ENCODE assay signal across 8 cellular contexts in the genomic region with DNA sequence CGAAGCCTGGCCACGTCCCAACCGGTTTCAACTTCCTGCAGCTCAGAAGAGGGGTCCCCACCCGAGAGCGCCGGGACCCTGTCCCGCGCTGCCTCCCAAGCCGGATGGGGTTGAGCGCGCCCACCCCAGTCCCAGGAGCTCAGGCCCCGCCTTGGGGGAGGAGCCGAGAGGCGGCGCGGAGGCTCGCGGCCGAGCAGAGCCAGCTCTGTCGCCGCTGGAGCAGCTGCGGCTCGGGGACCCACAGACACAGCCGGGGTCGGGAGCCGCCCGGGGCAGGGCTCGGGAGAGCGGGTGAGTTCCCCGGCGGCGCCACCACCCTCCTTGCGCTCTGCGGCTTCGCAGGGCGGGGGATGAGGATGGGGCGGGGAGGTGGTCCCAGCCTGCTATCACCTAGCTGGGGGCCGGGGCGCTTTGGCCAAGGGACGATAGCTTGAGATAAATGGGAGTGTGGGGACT. TPM values are rescaled to one million over a fixed set of nuclear protein-coding genes. Genes with fewer than 3 reads are reported as not detected.
DNase-seq lines count a peak whose midpoint lies in the region; ATAC-seq and TF ChIP-seq lines count a peak whose summit lies in the region.

A gene (plus strand): TSS at position 196 of the 456 bp plus-strand sequence. CDS start 30,229 bp downstream, outside the sequence.

- H4K20me1 ChIP-seq in OCI-LY1 (ENCODE audit: insufficient read depth, low read length): no peaks in the 10 kb centered on the region

- intact Hi-C loops in activated T-helper 1 cell treated with anti-CD3 and anti-CD28 coated beads, Interleukin-12 subunit alpha, Interleukin-12 subunit beta, Interleukin-2, Interleukin-4 antibody, amounts not matched to agents 30 ng/mL and 10 ng/mL and 1 ng/mL, durations not matched to agents 14 hours and 24 hours and 36 hours (cut with micrococcal nuclease): loop anchor here (1.0 to 10.0 kb wide), 4 partner anchors 57 to 219 kb away; a partner anchor contains a TSS

- no peaks in the 10 kb centered on the region for H3K9me2 ChIP-seq in OCI-LY1 (ENCODE audit: low read depth, low read length)

- H3K9me3 ChIP-seq in OCI-LY1 (ENCODE audit: low read length) (no peaks in the 10 kb centered on the region), gastroesophageal sphincter (no peaks in the 10 kb centered on the region)

- H3K4me3 ChIP-seq in OCI-LY1 (ENCODE audit: low read depth, low read length, poor library complexity, severe bottlenecking) (peak within 1 kb of the TSS; percentile 97), gastroesophageal sphincter (peak within 1 kb of the TSS; percentile 39 to 61)

- peaks cover 42% of the 10 kb centered on the region for H3K79me2 ChIP-seq in OCI-LY1 (ENCODE audit: insufficient read depth, low read length)

- ATAC-seq in GM18505 (IDR thresholded peaks at IDR 0.05; ENCODE audit: unreplicated experiment) (peak; percentile 47), HG02870 (IDR thresholded peaks at IDR 0.05; ENCODE audit: unreplicated experiment) (peak; percentile 41), gastroesophageal sphincter (peak; percentile 62), omental fat pad (ENCODE audit: low FRiP score) (peak; percentile 62)

- H3K27ac Mint-ChIP-seq in activated T-helper 1 cell treated with anti-CD3 and anti-CD28 coated beads, Interleukin-12 subunit alpha, Interleukin-12 subunit beta, Interleukin-2, Interleukin-4 antibody, amounts not matched to agents 30 ng/mL and 10 ng/mL and 1 ng/mL, durations not matched to agents 14 hours and 24 hours and 36 hours: peak within 1 kb of the TSS; percentile 96

- H3K27ac ChIP-seq in OCI-LY1 (ENCODE audit: low read depth, low read length, poor library complexity, severe bottlenecking) (peak within 1 kb of the TSS; percentile 90), gastroesophageal sphincter (peak within 1 kb of the TSS in 3 of 4 donors; percentile 53 to 77 (median 61))

- H2AFZ ChIP-seq in OCI-LY1 (ENCODE audit: low read length): no peak within 1 kb of the TSS

- H3K4me1 ChIP-seq in OCI-LY1 (ENCODE audit: insufficient read depth, low read length, severe bottlenecking): peaks cover 50% of the 10 kb centered on the region
- H3K4me1 ChIP-seq in gastroesophageal sphincter: peaks cover 5 to 25% (median 16%) of the 10 kb centered on the region in 3 donors

- TF ChIP-seq CTCF in OCI-LY1 (IDR thresholded peaks at IDR 0.05; ENCODE audit: low read length): no peak
- TF ChIP-seq CTCF in gastroesophageal sphincter (IDR thresholded peaks at IDR 0.05): no peak
- TF ChIP-seq CTCF in omental fat pad (IDR thresholded peaks at IDR 0.05): no peak

- no peaks in the 10 kb centered on the region for H3K27me3 Mint-ChIP-seq in activated T-helper 1 cell treated with anti-CD3 and anti-CD28 coated beads, Interleukin-12 subunit alpha, Interleukin-12 subunit beta, Interleukin-2, Interleukin-4 antibody, amounts not matched to agents 30 ng/mL and 10 ng/mL and 1 ng/mL, durations not matched to agents 14 hours and 24 hours and 36 hours (ENCODE audit: insufficient read depth)

- H3K36me3 Mint-ChIP-seq in activated T-helper 1 cell treated with anti-CD3 and anti-CD28 coated beads, Interleukin-12 subunit alpha, Interleukin-12 subunit beta, Interleukin-2, Interleukin-4 antibody, amounts not matched to agents 30 ng/mL and 10 ng/mL and 1 ng/mL, durations not matched to agents 14 hours and 24 hours and 36 hours (ENCODE audit: low read depth): peaks cover 36% of the 10 kb centered on the region

- peaks cover 64% of the 10 kb centered on the region for H3K4me1 Mint-ChIP-seq in activated T-helper 1 cell treated with anti-CD3 and anti-CD28 coated beads, Interleukin-12 subunit alpha, Interleukin-12 subunit beta, Interleukin-2, Interleukin-4 antibody, amounts not matched to agents 30 ng/mL and 10 ng/mL and 1 ng/mL, durations not matched to agents 14 hours and 24 hours and 36 hours (ENCODE audit: low read depth)

- TF ChIP-seq POLR2A in GM18505 (IDR thresholded peaks at IDR 0.05; ENCODE audit: borderline replicate concordance, extremely low read depth, insufficient read depth, insufficient read length) (peak; percentile 96), gastroesophageal sphincter (IDR thresholded peaks at IDR 0.05) (peak in 1 of 2 donors; percentile 18)

- peak within 1 kb of the TSS; percentile 97 for H3K9ac ChIP-seq in OCI-LY1 (ENCODE audit: low read length)

- WGBS in gastroesophageal sphincter (ENCODE audit: low coverage in 1 of 2), 2 donors: 20% methylated on average over 1 of the region's 40 CpGs; no CpG with 5 or more reads in 1 of the 2 donors

- peaks cover 19% of the 10 kb centered on the region; the same call in 1 of the 2 replicates for H3K36me3 ChIP-seq in OCI-LY1 (ENCODE audit: insufficient read depth, low read length)
- no peaks in the 10 kb centered on the region for H3K36me3 ChIP-seq in gastroesophageal sphincter

- no peak for TF ChIP-seq EP300 in gastroesophageal sphincter (IDR thresholded peaks at IDR 0.05)

- H3K4me2 ChIP-seq in OCI-LY1 (ENCODE audit: low read length): peak within 1 kb of the TSS; percentile 90

- no peaks in the 10 kb centered on the region for H3K27me3 ChIP-seq in OCI-LY1 (ENCODE audit: insufficient read depth, low read length)
- H3K27me3 ChIP-seq in gastroesophageal sphincter: peaks cover 48% of the 10 kb centered on the region

- peak within 1 kb of the TSS; percentile 90 for H3K4me3 Mint-ChIP-seq in activated T-helper 1 cell treated with anti-CD3 and anti-CD28 coated beads, Interleukin-12 subunit alpha, Interleukin-12 subunit beta, Interleukin-2, Interleukin-4 antibody, amounts not matched to agents 30 ng/mL and 10 ng/mL and 1 ng/mL, durations not matched to agents 14 hours and 24 hours and 36 hours

- peak; percentile 79 for DNase-seq in activated T-helper 1 cell treated with anti-CD3 and anti-CD28 coated beads, Interleukin-12 subunit alpha, Interleukin-12 subunit beta, Interleukin-2, Interleukin-4 antibody, amounts not matched to agents 30 ng/mL and 10 ng/mL and 1 ng/mL, durations not matched to agents 14 hours and 24 hours and 36 hours (ENCODE audit: low spot score)
- DNase-seq in omental fat pad (ENCODE audit: low spot score) (no peak), superior temporal gyrus (ENCODE audit: extremely low spot score) (peak; percentile 79), cortex of kidney (lab: John Stamatoyannopoulos, UW) (no peak)

- H3F3A ChIP-seq in OCI-LY1 (ENCODE audit: insufficient read depth, low read length): 0 out of 2 replicates have a peak, but pooled peaks cover 5% of the 10 kb centered on the region

- no peaks in the 10 kb centered on the region for H3K9me3 Mint-ChIP-seq in activated T-helper 1 cell treated with anti-CD3 and anti-CD28 coated beads, Interleukin-12 subunit alpha, Interleukin-12 subunit beta, Interleukin-2, Interleukin-4 antibody, amounts not matched to agents 30 ng/mL and 10 ng/mL and 1 ng/mL, durations not matched to agents 14 hours and 24 hours and 36 hours

RNA-seq across cellular contexts. Expression of the gene that starts here (rescaled TPM):
- 139 and 143 TPM in 2 replicates for total RNA-seq in activated T-helper 1 cell treated with anti-CD3 and anti-CD28 coated beads, Interleukin-12 subunit alpha, Interleukin-12 subunit beta, Interleukin-2, Interleukin-4 antibody, amounts not matched to agents 30 ng/mL and 10 ng/mL and 1 ng/mL, durations not matched to agents 14 hours and 24 hours and 36 hours
- total RNA-seq in gastroesophageal sphincter (1 to 10 TPM; 4.1 to 10.0 (median 5.5) TPM), omental fat pad (10 to 100 TPM in 3 of 4 donors, 1 to 10 TPM in 1; 7.1 to 48.4 (median 21.6) TPM)

Comparison
In these comparisons a context has a peak if more than half of its experiments do, and no peak if none do; other contexts are left out.
1. DNase-seq: peak in activated T-helper 1 cell treated with anti-CD3 and anti-CD28 coated beads, Interleukin-12 subunit alpha, Interleukin-12 subunit beta, Interleukin-2, Interleukin-4 antibody, amounts not matched to agents 30 ng/mL and 10 ng/mL and 1 ng/mL, durations not matched to agents 14 hours and 24 hours and 36 hours (single experiment) and superior temporal gyrus (single experiment); none in omental fat pad (single experiment) and cortex of kidney (single experiment).
2. Peak in every context shown above with its lines, with median percentiles within 50 percentile points of each other: ATAC-seq.